In the genomic region with DNA sequence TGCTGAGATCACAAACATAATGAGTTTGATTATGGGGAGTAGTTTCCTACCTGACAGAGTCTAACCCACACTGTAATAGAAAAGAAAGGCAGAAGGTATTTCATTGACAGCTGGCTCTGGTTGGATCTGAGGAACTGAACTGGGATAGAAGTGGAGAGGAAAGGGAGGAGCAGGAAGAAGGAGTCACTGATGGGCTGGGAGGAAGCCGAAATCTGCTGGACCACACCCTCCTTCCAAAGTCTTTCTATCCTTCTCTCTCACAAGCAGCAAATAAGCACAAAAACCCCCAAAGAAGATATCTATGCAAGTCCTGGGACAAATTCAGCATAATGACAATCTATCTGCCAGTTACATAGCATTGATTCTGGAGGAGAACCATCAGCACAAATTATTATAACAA, we compare ENCODE assay signal across 1 cellular context.
TF ChIP-seq lines count a peak whose summit lies in the region.

No MANE protein-coding gene starts in this region.

TF ChIP-seq in IMR-90, 13 proteins besides CTCF, POLR2A, EP300 and RAD21:
- TF ChIP-seq CHD1 (IDR thresholded peaks at IDR 0.05; ENCODE audit: low read depth, low read length) = no peak
- no peak for TF ChIP-seq RCOR1 (IDR thresholded peaks at IDR 0.05; ENCODE audit: insufficient replicate concordance, low read length)
- TF ChIP-seq CEBPB (IDR thresholded peaks at IDR 0.05; ENCODE audit: low read depth, low read length) = no peak
- TF ChIP-seq, protein P1, sequence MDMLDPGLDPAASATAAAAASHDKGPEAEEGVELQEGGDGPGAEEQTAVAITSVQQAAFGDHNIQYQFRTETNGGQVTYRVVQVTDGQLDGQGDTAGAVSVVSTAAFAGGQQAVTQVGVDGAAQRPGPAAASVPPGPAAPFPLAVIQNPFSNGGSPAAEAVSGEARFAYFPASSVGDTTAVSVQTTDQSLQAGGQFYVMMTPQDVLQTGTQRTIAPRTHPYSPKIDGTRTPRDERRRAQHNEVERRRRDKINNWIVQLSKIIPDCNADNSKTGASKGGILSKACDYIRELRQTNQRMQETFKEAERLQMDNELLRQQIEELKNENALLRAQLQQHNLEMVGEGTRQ (IDR thresholded peaks at IDR 0.05; ENCODE audit: low read depth, low read length) = no peak
TF ChIP-seq in IMR-90: peak in this region for 0.
